24 cellular contexts compared by ENCODE assay signal in the genomic region with DNA sequence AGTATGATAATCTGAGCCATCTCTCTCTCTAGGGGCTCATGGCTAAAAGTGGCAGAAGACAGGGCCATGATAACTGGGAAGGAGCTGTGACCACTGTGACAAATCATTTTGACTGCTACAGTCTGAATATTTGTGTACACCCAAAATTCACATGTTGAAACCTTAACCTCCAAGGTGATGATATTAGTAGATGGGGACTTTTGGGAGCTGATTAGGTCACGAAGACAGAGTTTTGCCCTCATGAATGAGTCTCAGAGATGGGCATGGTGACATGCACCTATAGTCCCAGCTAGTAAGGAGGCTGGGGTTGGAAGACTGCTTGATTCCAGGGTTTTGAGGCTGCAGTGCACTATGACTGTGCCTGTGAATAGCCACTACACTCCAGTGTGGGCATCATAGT.
"Had no signal": no experiment of that assay in that cellular context is flagged by ENCODE, and none has a peak within 500 bp of the region (broad histone marks: within the 10 kb centered on the region; RNA-seq: fewer than 3 reads in every experiment).

No MANE protein-coding gene starts in this region.

- ATAC-seq: effector memory CD8-positive, alpha-beta T cell; esophagus mucosa; gastrocnemius medialis; heart right ventricle; left cardiac atrium; left lung; left ventricle myocardium superior; lower lobe of right lung; mucosa of descending colon; naive thymus-derived CD8-positive, alpha-beta T cell had no signal

- H3K9me3 ChIP-seq: esophagus squamous epithelium, gastrocnemius medialis, heart right ventricle, left lung, lower lobe of right lung had no signal

- H3K4me3 ChIP-seq: coronary artery, dorsolateral prefrontal cortex, esophagus squamous epithelium, gastrocnemius medialis, heart right ventricle, left lung, lower lobe of right lung, mucosa of descending colon had no signal

- H3K27ac ChIP-seq: coronary artery, dorsolateral prefrontal cortex, epithelial cell of prostate, esophagus squamous epithelium, gastrocnemius medialis, heart right ventricle, left lung, lower lobe of right lung had no signal

- H3K4me1 ChIP-seq: esophagus squamous epithelium, gastrocnemius medialis, heart right ventricle, left lung, lower lobe of right lung had no signal

- DNase-seq: dermis blood vessel endothelial cell; dorsolateral prefrontal cortex; effector CD4-positive, alpha-beta T cell; effector memory CD8-positive, alpha-beta T cell; endodermal cell; erythroblast; esophagus squamous epithelium; foreskin melanocyte; gastrocnemius medialis; glutamatergic neuron; head of caudate nucleus; heart right ventricle; hippocampal formation; left cardiac atrium; left lung; left ventricle myocardium superior; lower lobe of right lung; mesenchymal stem cell; mucosa of descending colon; naive B cell; naive thymus-derived CD8-positive, alpha-beta T cell had no signal

- H3K27me3 ChIP-seq: dorsolateral prefrontal cortex, esophagus squamous epithelium, gastrocnemius medialis, heart right ventricle, left lung had no signal

- H3K36me3 ChIP-seq: esophagus squamous epithelium, gastrocnemius medialis, heart right ventricle, left lung, lower lobe of right lung had no signal
